9 cellular contexts compared by ENCODE assay signal in genomic region chr19:344625-345319, GRCh38. TPM values are rescaled to one million over a fixed set of nuclear protein-coding genes. Genes with fewer than 3 reads are reported as not detected.
A peak's percentile ranks its signal among the peaks of the same experiment; 100 is the strongest.
DNase-seq lines count a peak whose midpoint lies in the region; ATAC-seq, FAIRE-seq and TF ChIP-seq lines count a peak whose summit lies in the region.
"Had no signal": no experiment of that assay in that cellular context is flagged by ENCODE, and none has a peak within 500 bp of the region (broad histone marks: within the 10 kb centered on the region; RNA-seq: fewer than 3 reads in every experiment).

Gene MIER2 (minus strand): TSS chr19:344796. CDS start chr19:344782, 14 bp downstream.

- peak; percentile 75 for ATAC-seq in GM21529 (IDR thresholded peaks at IDR 0.05; ENCODE audit: unreplicated experiment)
- ATAC-seq in Right ventricle myocardium inferior = peak; percentile 97
- ATAC-seq in pancreas = peak; percentile 96 to 98 (median 96)

- H3K4me3 Mint-ChIP-seq in activated naive CD8-positive, alpha-beta T cell treated with anti-CD3 and anti-CD28 coated beads for 36 hours = peak within 1 kb of the TSS; percentile 88

- H3K27ac ChIP-seq in SU-DHL-6 (ENCODE audit: low read depth, low read length) = 0 out of 2 replicates have a peak within 1 kb of the TSS, but pooled peaks have one; percentile 10
- peak within 1 kb of the TSS in 1 of 4 donors; percentile 53 for H3K27ac ChIP-seq in pancreas
- H3K27ac ChIP-seq in thymus (ENCODE audit: low read depth) = no peak within 1 kb of the TSS
- H3K27ac ChIP-seq: neutrophil had no signal

- H3K4me1 ChIP-seq in pancreas = peaks cover 7 to 18% (median 7%) of the 10 kb centered on the region in 3 donors
- peaks cover 21% of the 10 kb centered on the region for H3K4me1 ChIP-seq in thymus (ENCODE audit: control insufficient read depth, insufficient read depth, low read length)

- intact Hi-C loops in Right ventricle myocardium inferior (cut with DNase I) (no loop called here), pancreas (cut with DNase I) (no loop called here)

- H3K36me3 Mint-ChIP-seq in activated naive CD8-positive, alpha-beta T cell treated with anti-CD3 and anti-CD28 coated beads for 36 hours = peaks cover 28% of the 10 kb centered on the region

- H3K27ac Mint-ChIP-seq in activated naive CD8-positive, alpha-beta T cell treated with anti-CD3 and anti-CD28 coated beads for 36 hours = peak within 1 kb of the TSS; percentile 77

- H4K20me1 ChIP-seq in SU-DHL-6 (ENCODE audit: low read depth, low read length) = no peaks in the 10 kb centered on the region; the same call in 1 of the 2 replicates

- H3K9me3 ChIP-seq in SU-DHL-6 (ENCODE audit: insufficient read depth, low read length) = no peaks in the 10 kb centered on the region
- no peaks in the 10 kb centered on the region for H3K9me3 ChIP-seq in pancreas
- no peaks in the 10 kb centered on the region for H3K9me3 ChIP-seq in thymus (ENCODE audit: control insufficient read depth)
- H3K9me3 ChIP-seq: neutrophil had no signal

- H3K36me3 ChIP-seq in SU-DHL-6 (ENCODE audit: low read length) = no peaks in the 10 kb centered on the region
- H3K36me3 ChIP-seq in pancreas = no peaks in the 10 kb centered on the region
- peaks cover 3% of the 10 kb centered on the region for H3K36me3 ChIP-seq in thymus (ENCODE audit: control insufficient read depth, insufficient read depth)
- H3K36me3 ChIP-seq: neutrophil had no signal

- peaks cover 7% of the 10 kb centered on the region for H3K9me3 Mint-ChIP-seq in activated naive CD8-positive, alpha-beta T cell treated with anti-CD3 and anti-CD28 coated beads for 36 hours

- no peak for TF ChIP-seq CTCF in SU-DHL-6 (IDR thresholded peaks at IDR 0.05; ENCODE audit: insufficient read depth, low read length, poor library complexity, severe bottlenecking)
- TF ChIP-seq CTCF in pancreas (IDR thresholded peaks at IDR 0.05) = no peak

- peak within 1 kb of the TSS; percentile 82 for H2AFZ ChIP-seq in SU-DHL-6 (ENCODE audit: low read depth, low read length, severe bottlenecking)

- peak within 1 kb of the TSS; percentile 89 for H3K4me2 ChIP-seq in SU-DHL-6 (ENCODE audit: low read depth, low read length, poor library complexity, severe bottlenecking)

- H3K27me3 ChIP-seq in SU-DHL-6 (ENCODE audit: low read length) (no peaks in the 10 kb centered on the region), pancreas (no peaks in the 10 kb centered on the region), thymus (ENCODE audit: control insufficient read depth, insufficient read depth) (peaks cover 4% of the 10 kb centered on the region)

- 6% methylated on average over 50 to 77 of the region's 77 CpGs for WGBS in pancreas, 2 donors
- 9% methylated on average over 77 of the region's 77 CpGs for WGBS in thymus

- peaks cover 43% of the 10 kb centered on the region for H3K4me1 Mint-ChIP-seq in activated naive CD8-positive, alpha-beta T cell treated with anti-CD3 and anti-CD28 coated beads for 36 hours

- H3K9ac ChIP-seq in SU-DHL-6 (ENCODE audit: low read length) = peak within 1 kb of the TSS; percentile 88

- FAIRE-seq in pancreas (lab: Jason Lieb, UNC) = no peak

- peaks cover 19% of the 10 kb centered on the region for H3K27me3 Mint-ChIP-seq in activated naive CD8-positive, alpha-beta T cell treated with anti-CD3 and anti-CD28 coated beads for 36 hours

- H3K4me3 ChIP-seq in SU-DHL-6 (ENCODE audit: insufficient read depth, low read length, poor library complexity, severe bottlenecking) = peak within 1 kb of the TSS; percentile 84
- H3K4me3 ChIP-seq in pancreas = peak within 1 kb of the TSS; percentile 57 to 76 (median 70)
- H3K4me3 ChIP-seq in thymus (ENCODE audit: low read length) = peak within 1 kb of the TSS; percentile 97

- DNase-seq in D341Med (ENCODE audit: low spot score) (peak; percentile 99), LHCN-M2 (ENCODE audit: low read depth) (peak; percentile 60), Right ventricle myocardium inferior (ENCODE audit: missing footprints) (peak; percentile 88), pancreas (peak; percentile 65 to 95 (median 84))
- peak; percentile 92 for DNase-seq in activated naive CD8-positive, alpha-beta T cell treated with anti-CD3 and anti-CD28 coated beads for 36 hours

- peaks cover 4% of the 10 kb centered on the region; the same call in 1 of the 2 replicates for H3F3A ChIP-seq in SU-DHL-6 (ENCODE audit: insufficient read depth)

- H3K79me2 ChIP-seq in SU-DHL-6 (ENCODE audit: insufficient read depth, low read length) = peaks cover 44% of the 10 kb centered on the region

- no peaks in the 10 kb centered on the region for H3K9me2 ChIP-seq in SU-DHL-6 (replicated peaks; ENCODE audit: insufficient read depth, low read length)

RNA-seq across cellular contexts. Expression of gene MIER2, which starts in this region (rescaled TPM):
- 16.5 and 20.1 TPM in 2 replicates for total RNA-seq in LHCN-M2 (2014; rRNA removed)
- 26.7 TPM for polyA plus RNA-seq in LHCN-M2 (2012)
- 10 to 100 TPM; 17.2 to 18.6 TPM for total RNA-seq in activated naive CD8-positive, alpha-beta T cell treated with anti-CD3 and anti-CD28 coated beads for 36 hours
- total RNA-seq in Right ventricle myocardium inferior = 16.3 TPM
- 10 to 100 TPM in 2 of 6 donors, 1 to 10 TPM in 4; 6.9 to 12.9 (median 8.8) TPM for total RNA-seq in pancreas
- polyA plus RNA-seq in pancreas = 10 to 100 TPM; 18.9 to 20.1 TPM
- 24.9 TPM for polyA plus RNA-seq in thymus
